2 cellular contexts compared by ENCODE assay signal in the genomic region with DNA sequence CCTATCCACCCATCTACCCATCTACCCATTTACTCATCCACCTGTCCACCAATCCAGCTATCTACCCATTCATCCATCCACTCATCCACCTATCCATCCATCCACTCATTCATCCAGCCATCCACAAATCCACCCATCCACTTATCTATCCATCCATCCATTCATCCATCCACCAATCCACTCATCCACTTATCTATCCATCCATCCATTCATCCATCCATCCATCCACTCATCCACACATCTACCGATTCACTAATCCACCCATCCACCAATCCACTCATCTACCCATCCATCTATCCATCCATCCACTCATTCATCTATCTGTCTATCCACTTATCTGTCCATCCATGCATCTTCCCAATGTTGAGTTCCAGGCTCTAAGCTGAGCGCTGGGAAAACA.
TF ChIP-seq lines count a peak whose summit lies in the region.

No MANE protein-coding gene starts in this region.

TF ChIP-seq in GM12891, 5 proteins besides CTCF, POLR2A, EP300 and RAD21:
- TF ChIP-seq POU2F2 (IDR thresholded peaks at IDR 0.05; ENCODE audit: low read depth, low read length) (no peak), TAF1 (IDR thresholded peaks at IDR 0.05; ENCODE audit: low read depth, low read length) (no peak), POLR2AphosphoS5 (IDR thresholded peaks at IDR 0.05; ENCODE audit: low read depth, low read length) (no peak), PAX5 (IDR thresholded peaks at IDR 0.05; ENCODE audit: insufficient read depth, low read length, severe bottlenecking) (no peak), SPI1 (IDR thresholded peaks at IDR 0.05; ENCODE audit: low read depth, low read length) (no peak)

TF ChIP-seq in GM12878, 131 proteins besides CTCF, POLR2A, EP300 and RAD21:
- peak; percentile 6; the same call in 1 of the 2 replicates for TF ChIP-seq FOXK2 (IDR thresholded peaks at IDR 0.05)
- TF ChIP-seq, protein P1, sequence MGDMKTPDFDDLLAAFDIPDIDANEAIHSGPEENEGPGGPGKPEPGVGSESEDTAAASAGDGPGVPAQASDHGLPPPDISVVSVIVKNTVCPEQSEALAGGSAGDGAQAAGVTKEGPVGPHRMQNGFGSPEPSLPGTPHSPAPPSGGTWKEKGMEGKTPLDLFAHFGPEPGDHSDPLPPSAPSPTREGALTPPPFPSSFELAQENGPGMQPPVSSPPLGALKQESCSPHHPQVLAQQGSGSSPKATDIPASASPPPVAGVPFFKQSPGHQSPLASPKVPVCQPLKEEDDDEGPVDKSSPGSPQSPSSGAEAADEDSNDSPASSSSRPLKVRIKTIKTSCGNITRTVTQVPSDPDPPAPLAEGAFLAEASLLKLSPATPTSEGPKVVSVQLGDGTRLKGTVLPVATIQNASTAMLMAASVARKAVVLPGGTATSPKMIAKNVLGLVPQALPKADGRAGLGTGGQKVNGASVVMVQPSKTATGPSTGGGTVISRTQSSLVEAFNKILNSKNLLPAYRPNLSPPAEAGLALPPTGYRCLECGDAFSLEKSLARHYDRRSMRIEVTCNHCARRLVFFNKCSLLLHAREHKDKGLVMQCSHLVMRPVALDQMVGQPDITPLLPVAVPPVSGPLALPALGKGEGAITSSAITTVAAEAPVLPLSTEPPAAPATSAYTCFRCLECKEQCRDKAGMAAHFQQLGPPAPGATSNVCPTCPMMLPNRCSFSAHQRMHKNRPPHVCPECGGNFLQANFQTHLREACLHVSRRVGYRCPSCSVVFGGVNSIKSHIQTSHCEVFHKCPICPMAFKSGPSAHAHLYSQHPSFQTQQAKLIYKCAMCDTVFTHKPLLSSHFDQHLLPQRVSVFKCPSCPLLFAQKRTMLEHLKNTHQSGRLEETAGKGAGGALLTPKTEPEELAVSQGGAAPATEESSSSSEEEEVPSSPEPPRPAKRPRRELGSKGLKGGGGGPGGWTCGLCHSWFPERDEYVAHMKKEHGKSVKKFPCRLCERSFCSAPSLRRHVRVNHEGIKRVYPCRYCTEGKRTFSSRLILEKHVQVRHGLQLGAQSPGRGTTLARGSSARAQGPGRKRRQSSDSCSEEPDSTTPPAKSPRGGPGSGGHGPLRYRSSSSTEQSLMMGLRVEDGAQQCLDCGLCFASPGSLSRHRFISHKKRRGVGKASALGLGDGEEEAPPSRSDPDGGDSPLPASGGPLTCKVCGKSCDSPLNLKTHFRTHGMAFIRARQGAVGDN (IDR thresholded peaks at IDR 0.05), result no peak
TF ChIP-seq in GM12878: peak in this region for 1.
